In the genomic region with DNA sequence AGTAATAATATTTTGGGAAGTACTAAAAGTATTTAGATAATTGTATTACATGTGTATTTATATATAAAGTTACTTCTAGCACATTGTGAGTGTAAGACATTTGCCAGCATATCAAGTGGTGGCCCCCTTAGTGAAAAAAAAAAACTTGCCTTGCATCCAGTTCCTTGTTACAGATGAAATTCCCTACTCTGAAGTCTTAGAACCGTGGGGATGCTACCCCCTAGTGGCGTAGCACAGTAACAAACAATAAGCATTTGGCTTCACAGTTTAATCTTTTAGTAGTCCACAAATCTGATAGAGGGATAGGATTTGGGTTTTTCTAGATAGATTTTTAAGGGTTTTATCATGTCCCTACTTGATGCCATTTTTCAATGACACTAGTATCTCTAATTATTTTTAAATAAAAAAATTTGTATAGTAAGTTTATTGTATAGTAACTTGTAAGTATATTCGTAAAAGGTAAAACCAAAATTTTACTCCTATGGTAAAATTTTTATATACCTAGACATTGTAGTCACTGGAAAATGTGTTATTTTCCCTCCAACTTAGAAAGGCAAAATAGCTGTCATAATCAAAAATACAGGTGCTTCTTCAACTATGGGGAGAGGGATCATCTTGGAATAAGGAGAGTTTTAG, we compare ENCODE assay signal across 8 cellular contexts. TPM values are rescaled to one million over a fixed set of nuclear protein-coding genes. Genes with fewer than 3 reads are reported as not detected.
DNase-seq lines count a peak whose midpoint lies in the region; ATAC-seq and TF ChIP-seq lines count a peak whose summit lies in the region.

No MANE protein-coding gene starts in this region.

- H3K9me3 Mint-ChIP-seq in activated B cell treated with CpG ODN at 0.5 μM for 24 hours: no peaks in the 10 kb centered on the region

- H3K27me3 Mint-ChIP-seq in activated B cell treated with CpG ODN at 0.5 μM for 24 hours: no peaks in the 10 kb centered on the region

- no peak overlapping the region for H3K4me3 Mint-ChIP-seq in activated B cell treated with CpG ODN at 0.5 μM for 24 hours

- peaks cover 48% of the 10 kb centered on the region for H3K36me3 Mint-ChIP-seq in activated B cell treated with CpG ODN at 0.5 μM for 24 hours (ENCODE audit: low read depth)

- DNase-seq in NCI-H345 treated with DMSO at 0.1 percent for 48 hours (lab: John Stamatoyannopoulos, UW; ENCODE audit: unreplicated experiment): peak; percentile 24
- DNase-seq in activated B cell treated with CpG ODN at 0.5 μM for 24 hours: peak; percentile 19
- peak; percentile 83 for DNase-seq in cerebellar cortex (ENCODE audit: low spot score)
- DNase-seq in left kidney (ENCODE audit: low read depth, low spot score): peak; percentile 91
- peak; percentile 28 to 45 for DNase-seq in stimulated activated CD4-positive, alpha-beta T cell treated with anti-CD3 and anti-CD28 coated beads, Interleukin-4, amount 100 ng/mL, for 48 hours (ENCODE audit: low read depth in 2 of 2)

- CTCF ChIA-PET in activated B cell treated with CpG ODN at 0.5 μM for 24 hours (lab: Charles Lee): interaction anchor here (0.8 to 6.3 kb wide), 9 partner anchors 10 to 631 kb away, joined by 3 to 73 read pairs (median 6); partner anchors contain the start of gene IL12A

- intact Hi-C loops in activated B cell treated with CpG ODN at 0.5 μM for 24 hours (cut with micrococcal nuclease): loop anchor here (1.0 to 2.0 kb wide), 8 partner anchors 13 to 1565 kb away; partner anchors contain the start of gene IL12A

- POLR2A ChIA-PET in activated B cell treated with CpG ODN at 0.5 μM for 24 hours (lab: Charles Lee): interaction anchor here (1.2 kb wide), 1 partner anchor 381 kb away, joined by 4 read pairs; no protein-coding TSS in a partner anchor

- TF ChIP-seq CTCF in 22Rv1 (IDR thresholded peaks at IDR 0.05) (peak; percentile 83), activated B cell treated with CpG ODN at 0.5 μM for 24 hours (IDR thresholded peaks at IDR 0.05) (peak; percentile 98)

- H3K27ac ChIP-seq in 22Rv1: no peak overlapping the region

- H3K4me1 Mint-ChIP-seq in activated B cell treated with CpG ODN at 0.5 μM for 24 hours: peaks cover 1% of the 10 kb centered on the region

- no peak overlapping the region for H3K27ac Mint-ChIP-seq in activated B cell treated with CpG ODN at 0.5 μM for 24 hours

- ATAC-seq in GM18502 (IDR thresholded peaks at IDR 0.05; ENCODE audit: poor library complexity, unreplicated experiment): peak; percentile 77
- ATAC-seq in HG03280 (IDR thresholded peaks at IDR 0.05; ENCODE audit: unreplicated experiment): peak; percentile 81
- peak; percentile 90 for ATAC-seq in activated B cell treated with CpG ODN at 0.5 μM for 24 hours (ENCODE audit: low read depth)

RNA-seq across cellular contexts. Expression of gene SMC4, which starts 14.3 kb away (rescaled TPM):
- 35.2 and 40.4 TPM in 2 replicates for total RNA-seq in activated B cell treated with CpG ODN at 0.5 μM for 24 hours

RNA-seq across cellular contexts. Expression of gene IFT80, which starts 14.7 kb away (rescaled TPM):
- total RNA-seq in activated B cell treated with CpG ODN at 0.5 μM for 24 hours: 20.8 and 26.7 TPM in 2 replicates

RNA-seq across cellular contexts. Expression of gene TRIM59, which starts 35.9 kb away (rescaled TPM):
- 23.4 TPM in 2 replicates for total RNA-seq in activated B cell treated with CpG ODN at 0.5 μM for 24 hours

Comparison
In these comparisons a context has a peak if more than half of its experiments do, and no peak if none do; other contexts are left out.
1. DNase-seq: peak in every context shown above with its lines; median percentile 91 in left kidney; 83 in cerebellar cortex; 36 in stimulated activated CD4-positive, alpha-beta T cell treated with anti-CD3 and anti-CD28 coated beads, Interleukin-4, amount 100 ng/mL, for 48 hours; 24 in NCI-H345 treated with DMSO at 0.1 percent for 48 hours; 19 in activated B cell treated with CpG ODN at 0.5 μM for 24 hours.